8 cellular contexts compared by ENCODE assay signal in genomic region chr10:42932735-42933453, GRCh38.
DNase-seq lines count a peak whose midpoint lies in the region; ATAC-seq and TF ChIP-seq lines count a peak whose summit lies in the region.

No MANE protein-coding gene starts in this region.

- H3K9me3 Mint-ChIP-seq in CD4-positive, alpha-beta T cell = no peaks in the 10 kb centered on the region
- H3K9me3 Mint-ChIP-seq in glutamatergic neuron (ENCODE audit: unreplicated experiment) = peaks cover 3% of the 10 kb centered on the region

- POLR2A ChIA-PET in CD4-positive, alpha-beta T cell (lab: Charles Lee) = interaction anchor here (0.7 to 1.6 kb wide), 2 partner anchors 205 to 206 kb away, joined by 3 to 7 read pairs; partner anchors contain the start of gene CSGALNACT2

- no peaks in the 10 kb centered on the region for H3K36me3 Mint-ChIP-seq in CD4-positive, alpha-beta T cell (ENCODE audit: low read depth)
- H3K36me3 Mint-ChIP-seq in glutamatergic neuron (ENCODE audit: unreplicated experiment) = no peaks in the 10 kb centered on the region

- no peak overlapping the region for H3K9ac ChIP-seq in smooth muscle cell (ENCODE audit: low read depth)

- no peaks in the 10 kb centered on the region for H3K9me3 ChIP-seq in CD4-positive, alpha-beta T cell (ENCODE audit: control insufficient read depth, low read length)
- no peaks in the 10 kb centered on the region for H3K9me3 ChIP-seq in smooth muscle cell (replicated peaks; ENCODE audit: low read depth)

- H3K36me3 ChIP-seq in smooth muscle cell (ENCODE audit: low read depth) = no peaks in the 10 kb centered on the region

- no peak overlapping the region for H3K4me3 ChIP-seq in smooth muscle cell

- no peaks in the 10 kb centered on the region for H4K20me1 ChIP-seq in smooth muscle cell (ENCODE audit: low read depth)

- H3K4me2 ChIP-seq in smooth muscle cell = peak overlapping the region; percentile 74

- H3F3A ChIP-seq in smooth muscle cell (ENCODE audit: low read depth) = no peaks in the 10 kb centered on the region

- ATAC-seq in CD4-positive, alpha-beta T cell (ENCODE audit: poor library complexity) = peak; percentile 76

- H3K4me3 Mint-ChIP-seq in CD4-positive, alpha-beta T cell = peak overlapping the region; percentile 87
- peak overlapping the region; percentile 68 for H3K4me3 Mint-ChIP-seq in glutamatergic neuron (ENCODE audit: unreplicated experiment)

- no peaks in the 10 kb centered on the region for H3K79me2 ChIP-seq in smooth muscle cell (ENCODE audit: low read depth)

- intact Hi-C loops in CD4-positive, alpha-beta T cell (cut with DNase I, micrococcal nuclease) = loop anchor here in 1 of 2 experiments (10.0 kb wide), 1 partner anchor 202 kb away; the partner anchor contains the start of gene CSGALNACT2

- H3K27ac Mint-ChIP-seq in CD4-positive, alpha-beta T cell = peak overlapping the region; percentile 89
- H3K27ac Mint-ChIP-seq in glutamatergic neuron (ENCODE audit: unreplicated experiment) = no peak overlapping the region

- H3K27me3 ChIP-seq in CD4-positive, alpha-beta T cell (ENCODE audit: control insufficient read depth, insufficient read depth, low read length) = peaks cover 11% of the 10 kb centered on the region
- H3K27me3 ChIP-seq in smooth muscle cell (ENCODE audit: low read depth) = peaks cover 57% of the 10 kb centered on the region

- 4% methylated on average over 39 of the region's 45 CpGs for WGBS in smooth muscle cell (ENCODE audit: low lambda C conversion rate)

- peaks cover 16% of the 10 kb centered on the region for H3K4me1 Mint-ChIP-seq in CD4-positive, alpha-beta T cell (ENCODE audit: low read depth)
- no peaks in the 10 kb centered on the region for H3K4me1 Mint-ChIP-seq in glutamatergic neuron (ENCODE audit: low read depth, unreplicated experiment)

- H2AFZ ChIP-seq in smooth muscle cell (ENCODE audit: low read depth) = no peak overlapping the region

- H3K27ac ChIP-seq in CD4-positive, alpha-beta T cell (ENCODE audit: low read depth, low read length) = peak overlapping the region; percentile 35
- H3K27ac ChIP-seq in smooth muscle cell (ENCODE audit: low read depth) = no peak overlapping the region

- CTCF ChIA-PET in CD4-positive, alpha-beta T cell (lab: Charles Lee) = no interaction called here

- peak; percentile 26 to 74 (median 58) for DNase-seq in CD4-positive, alpha-beta T cell
- peak; percentile 72 for DNase-seq in activated CD4-positive, alpha-beta T cell treated with anti-CD3 and anti-CD28 coated beads for 48 hours
- peak; percentile 75 for DNase-seq in glutamatergic neuron
- no peak for DNase-seq in smooth muscle cell (lab: John Stamatoyannopoulos, UW; ENCODE audit: unreplicated experiment)
- DNase-seq in hypothalamus (lab: John Stamatoyannopoulos, UW) = no peak
- DNase-seq in occipital lobe (lab: John Stamatoyannopoulos, UW) = no peak
- no peak for DNase-seq in DMS79 (lab: John Stamatoyannopoulos, UW)
- DNase-seq in GM19238 (ENCODE audit: insufficient read length, low spot score) = no peak

- H3K27me3 Mint-ChIP-seq in CD4-positive, alpha-beta T cell = peaks cover 16% of the 10 kb centered on the region
- H3K27me3 Mint-ChIP-seq in glutamatergic neuron (ENCODE audit: unreplicated experiment) = peaks cover 17% of the 10 kb centered on the region

- no peaks in the 10 kb centered on the region for H3K4me1 ChIP-seq in smooth muscle cell (ENCODE audit: low read depth)

- TF ChIP-seq CTCF in CD4-positive, alpha-beta T cell (IDR thresholded peaks at IDR 0.05) = no peak
- TF ChIP-seq CTCF in glutamatergic neuron (IDR thresholded peaks at IDR 0.05; ENCODE audit: partially characterized antibody, unreplicated experiment) (no peak), smooth muscle cell (IDR thresholded peaks at IDR 0.05; ENCODE audit: borderline replicate concordance, insufficient read depth, poor library complexity, severe bottlenecking) (no peak)

Comparison
In these comparisons a context has a peak if more than half of its experiments do, and no peak if none do; other contexts are left out.
1. DNase-seq: peak in CD4-positive, alpha-beta T cell (10 of 10), activated CD4-positive, alpha-beta T cell treated with anti-CD3 and anti-CD28 coated beads for 48 hours (single experiment) and glutamatergic neuron (single experiment); none in smooth muscle cell (single experiment), hypothalamus (0 of 51), occipital lobe (single experiment), DMS79 (single experiment) and GM19238 (single experiment).